In the genomic region with DNA sequence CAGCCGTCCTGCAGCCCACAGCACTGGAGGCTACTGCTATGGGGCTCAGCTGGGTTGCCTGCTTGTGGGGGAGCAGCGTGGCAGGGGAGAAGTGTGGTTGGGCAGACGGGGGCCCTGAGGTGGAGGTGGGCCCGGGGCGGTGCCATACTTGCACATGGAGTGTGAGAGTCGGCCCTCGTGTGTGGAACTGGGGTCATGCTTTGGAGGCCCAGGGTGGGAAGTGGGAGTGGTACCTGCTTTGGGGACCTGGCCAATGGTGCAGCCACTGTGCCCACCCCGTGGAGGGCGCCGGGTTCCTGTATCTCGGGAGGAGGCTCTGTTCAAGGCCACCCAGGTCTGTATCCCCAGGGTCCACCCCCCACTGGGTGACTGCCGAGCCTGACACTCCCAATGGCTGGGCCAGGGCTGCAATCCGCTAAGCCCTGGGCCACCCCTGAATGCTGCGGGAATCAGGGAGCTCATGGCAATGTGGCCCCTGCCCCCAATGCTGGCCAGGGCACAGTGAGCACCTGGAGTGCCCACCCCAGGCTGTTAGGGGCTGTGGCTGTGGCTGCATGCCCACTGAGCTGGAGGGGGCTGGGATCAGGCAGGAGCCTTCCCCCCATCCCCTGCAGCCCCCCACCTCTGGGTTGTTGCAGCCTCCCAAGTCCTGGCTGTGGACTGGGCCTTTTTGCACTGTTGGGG, we compare ENCODE assay signal across 20 cellular contexts.
DNase-seq lines count a peak whose midpoint lies in the region; ATAC-seq, FAIRE-seq and TF ChIP-seq lines count a peak whose summit lies in the region.
"Had no signal": no experiment of that assay in that cellular context is flagged by ENCODE, and none has a peak within 500 bp of the region (broad histone marks: within the 10 kb centered on the region; RNA-seq: fewer than 3 reads in every experiment).

No MANE protein-coding gene starts in this region.

- H4K91ac ChIP-seq in H1 (replicated peaks; ENCODE audit: insufficient read length, low read length): peak overlapping the region; percentile 51

- no peaks in the 10 kb centered on the region for H3K36me3 Mint-ChIP-seq in nephron (ENCODE audit: low read depth)

- CTCF ChIA-PET in H1 (lab: Charles Lee; ENCODE audit: partially characterized antibody): interaction anchor here (0.6 to 2.8 kb wide), 4 partner anchors 12 to 71 kb away, joined by 3 to 7 read pairs (median 3); no protein-coding TSS in a partner anchor

- peaks cover 11% of the 10 kb centered on the region for H3K9me3 Mint-ChIP-seq in nephron

- H2BK120ac ChIP-seq in H1 (replicated peaks; ENCODE audit: low read depth, low read length): no peak overlapping the region

- H3K9me3 ChIP-seq in H1 (ENCODE audit: insufficient read depth in 2 of 2, low read depth in 1 of 2, low read length in 1 of 2) (peaks cover 9 to 11% of the 10 kb centered on the region in 2 experiments; a peak in 3 of 4 replicates), upper lobe of right lung (no peaks in the 10 kb centered on the region)
- H3K9me3 ChIP-seq: BE2C had no signal

- H3K9ac ChIP-seq in H1 (replicated peaks in 1 of 4; ENCODE audit: extremely low read depth in 1 of 4, low read depth in 3 of 4, low read length in 3 of 4): no peak overlapping the region

- H3K27ac ChIP-seq in H1 (ENCODE audit: low read depth, low read length) (no peak overlapping the region), upper lobe of right lung (no peak overlapping the region), brain microvascular endothelial cell (no peak overlapping the region)

- no peak overlapping the region for H3K4me3 Mint-ChIP-seq in nephron
- H3K4me3 Mint-ChIP-seq: CD4-positive, CD25-positive, alpha-beta regulatory T cell had no signal

- H3K79me2 ChIP-seq in H1 (ENCODE audit: control insufficient read depth in 1 of 2, insufficient read depth in 2 of 2, low read length in 2 of 2): no peaks in the 10 kb centered on the region

- H4K8ac ChIP-seq in H1 (ENCODE audit: extremely low read depth, insufficient read depth, low read length): no peak overlapping the region; the same call in 1 of the 2 replicates

- no peak for TF ChIP-seq RAD21 in H1 (IDR thresholded peaks at IDR 0.05 in 1 of 2, conservative IDR thresholded peaks at IDR 0.05 in 1 of 2; ENCODE audit: low read depth in 2 of 2, low read length in 2 of 2)

- H3K27ac Mint-ChIP-seq in nephron: peak overlapping the region in 2 of 3 experiments; percentile 63 to 83

- no peak overlapping the region for H2BK15ac ChIP-seq in H1 (ENCODE audit: low read length)

- no peak overlapping the region for H3K4ac ChIP-seq in H1 (replicated peaks; ENCODE audit: insufficient read length, low read depth, low read length)

- in situ Hi-C loops in brain microvascular endothelial cell (cut with HindIII; ENCODE audit: low pct_ligation_motif_present, low sequenced_read_pairs): no loop called here

- no peak overlapping the region for H2BK20ac ChIP-seq in H1 (ENCODE audit: low read length)

- TF ChIP-seq CTCF in H1 (IDR thresholded peaks at IDR 0.05; ENCODE audit: control extremely low read depth in 1 of 3, insufficient read depth in 1 of 3, low read depth in 1 of 3, low read length in 3 of 3): no peak
- no peak for TF ChIP-seq CTCF in nephron (IDR thresholded peaks at IDR 0.05; ENCODE audit: unreplicated experiment in 3 of 3)
- no peak for TF ChIP-seq CTCF in upper lobe of right lung (IDR thresholded peaks at IDR 0.05)
- no peak for TF ChIP-seq CTCF in brain microvascular endothelial cell (IDR thresholded peaks at IDR 0.05; ENCODE audit: low read depth, low read length, missing control alignments)

- H3K4me3 ChIP-seq in H1 (ENCODE audit: extremely low read depth in 1 of 4, insufficient read depth in 2 of 4, low read depth in 3 of 4, low read length in 4 of 4) (no peak overlapping the region), upper lobe of right lung (no peak overlapping the region), brain microvascular endothelial cell (ENCODE audit: low read depth, low read length) (no peak overlapping the region)

- POLR2A ChIA-PET in H1 (lab: Charles Lee; ENCODE audit: partially characterized antibody): no interaction called here

- H3K36me3 ChIP-seq in H1 (ENCODE audit: control insufficient read depth in 2 of 4, insufficient read depth in 4 of 4, low read length in 3 of 4) (no peaks in the 10 kb centered on the region; a peak in 1 of 8 replicates), upper lobe of right lung (no peaks in the 10 kb centered on the region), brain microvascular endothelial cell (replicated peaks) (no peaks in the 10 kb centered on the region)
- H3K36me3 ChIP-seq: BE2C had no signal

- H2AFZ ChIP-seq in H1 (ENCODE audit: low read length): no peak overlapping the region

- TF ChIP-seq POLR2A in H1 (IDR thresholded peaks at IDR 0.05; ENCODE audit: control extremely low read depth in 1 of 2, low read depth in 2 of 2, low read length in 2 of 2): no peak

- no peak overlapping the region for H2BK12ac ChIP-seq in H1 (ENCODE audit: low read depth, low read length)

- H3K14ac ChIP-seq in H1 (ENCODE audit: insufficient read length): no peak overlapping the region

- H3K4me1 ChIP-seq in H1 (replicated peaks in 1 of 4; ENCODE audit: control insufficient read depth in 3 of 4, insufficient read depth in 4 of 4, low read length in 3 of 4) (no peaks in the 10 kb centered on the region; a peak in 1 of 7 replicates), upper lobe of right lung (no peaks in the 10 kb centered on the region)

- intact Hi-C loops in left ventricle myocardium superior (cut with micrococcal nuclease): no loop called here
- intact Hi-C loops in Right ventricle myocardium superior (cut with DNase I): no loop called here
- intact Hi-C loops in upper lobe of right lung (cut with DNase I): no loop called here

- peaks cover 48% of the 10 kb centered on the region for H3K4me1 Mint-ChIP-seq in nephron
- H3K4me1 Mint-ChIP-seq: CD4-positive, CD25-positive, alpha-beta regulatory T cell had no signal

- no peaks in the 10 kb centered on the region for H3K27me3 Mint-ChIP-seq in nephron (ENCODE audit: low read depth)

- no peak overlapping the region for H3K18ac ChIP-seq in H1 (ENCODE audit: extremely low read depth, low read length)

- no peak overlapping the region for H4K5ac ChIP-seq in H1 (ENCODE audit: insufficient read length, low read depth, low read length)

- peak overlapping the region; percentile 25; the same call in 1 of the 2 replicates for H2BK5ac ChIP-seq in H1 (ENCODE audit: low read depth, low read length)

- H3K23ac ChIP-seq in H1 (ENCODE audit: insufficient read length): no peak overlapping the region

- H4K20me1 ChIP-seq in H1 (replicated peaks in 1 of 2; ENCODE audit: control insufficient read depth in 1 of 2, insufficient read depth in 2 of 2, low read length in 2 of 2): no peaks in the 10 kb centered on the region

- H3K79me1 ChIP-seq in H1 (ENCODE audit: low read depth, low read length): no peaks in the 10 kb centered on the region

- DNase-seq in left ventricle myocardium superior (peak; percentile 21), Right ventricle myocardium superior (no peak), H1 (ENCODE audit: low read depth in 1 of 2, low spot score in 2 of 2) (no peak), upper lobe of right lung (no peak), epidermal melanocyte (ENCODE audit: insufficient read length, low spot score) (no peak), brain microvascular endothelial cell (no peak)
- no peak for DNase-seq in stimulated activated naive CD8-positive, alpha-beta T cell treated with anti-CD3 and anti-CD28 coated beads, Interleukin-15, Interleukin-2, amounts not matched to agents 100 U/mL and 50 U/mL, for 24 hours
- DNase-seq: BE2C; CD4-positive, CD25-positive, alpha-beta regulatory T cell; COR-L47; GDM1; HCEC 1CT; KBM-7; NCI-H1105 treated with DMSO at 0.1 percent for 48 hours; NCI-H1694 treated with DMSO at 0.1 percent for 48 hours; NCI-H510A; NCI-H748 treated with DMSO at 0.1 percent for 48 hours; SIG-M5 had no signal

- no peak for ATAC-seq in left ventricle myocardium superior
- ATAC-seq in Right ventricle myocardium superior (ENCODE audit: poor library complexity): no peak
- ATAC-seq in upper lobe of right lung: peak; percentile 30
- no peak for ATAC-seq in stimulated activated naive CD8-positive, alpha-beta T cell treated with anti-CD3 and anti-CD28 coated beads, Interleukin-15, Interleukin-2, amounts not matched to agents 100 U/mL and 50 U/mL, for 24 hours

- no peak for TF ChIP-seq EP300 in H1 (IDR thresholded peaks at IDR 0.05; ENCODE audit: borderline replicate concordance in 1 of 2, low read depth in 2 of 2, low read length in 2 of 2)

- 88% methylated on average over 14 of the region's 14 CpGs; no CpG with 5 or more reads in 1 of the 2 experiments for WGBS in H1 (ENCODE audit: extremely low coverage in 1 of 2, insufficient coverage in 1 of 2, insufficient read length in 1 of 2, insufficient replicate concordance in 2 of 2, low coverage in 1 of 2, low lambda C conversion rate in 2 of 2, missing lambda C conversion rate in 1 of 2), 2 experiments

- no peaks in the 10 kb centered on the region for H3K27me3 ChIP-seq in H1 (replicated peaks in 1 of 4; ENCODE audit: control insufficient read depth in 3 of 4, extremely low read depth in 1 of 4, insufficient read depth in 3 of 4, low read length in 3 of 4)
- H3K27me3 ChIP-seq in upper lobe of right lung: no peaks in the 10 kb centered on the region
- no peaks in the 10 kb centered on the region for H3K27me3 ChIP-seq in brain microvascular endothelial cell (replicated peaks)
- H3K27me3 ChIP-seq: BE2C had no signal

- H3K56ac ChIP-seq in H1 (replicated peaks; ENCODE audit: insufficient read length, low read depth, low read length): no peak overlapping the region

- H2AK5ac ChIP-seq in H1 (ENCODE audit: low read depth, low read length): no peak overlapping the region

- no peak overlapping the region for H3K4me2 ChIP-seq in H1 (ENCODE audit: insufficient read depth in 1 of 2, low read depth in 2 of 2, low read length in 2 of 2)

- H3K23me2 ChIP-seq in H1 (ENCODE audit: low read depth, low read length): no peaks in the 10 kb centered on the region

- FAIRE-seq in H1 (lab: Jason Lieb, UNC): no peak
- FAIRE-seq: RCC 7860 had no signal

TF ChIP-seq in H1, 55 proteins besides CTCF, POLR2A, EP300 and RAD21:
- no peak for TF ChIP-seq HDAC2 (IDR thresholded peaks at IDR 0.05; ENCODE audit: borderline replicate concordance in 1 of 2, low read depth in 2 of 2, low read length in 2 of 2)
- TF ChIP-seq BCL11A (IDR thresholded peaks at IDR 0.05; ENCODE audit: low read depth in 2 of 2, low read length in 2 of 2): no peak
- no peak for TF ChIP-seq CREB1 (IDR thresholded peaks at IDR 0.05)
- TF ChIP-seq CEBPB (IDR thresholded peaks at IDR 0.05; ENCODE audit: low read depth, low read length): no peak
